In genomic region chr17:2990396-2990795, GRCh38 we compare ENCODE assay signal across 22 cellular contexts.
DNase-seq lines count a peak whose midpoint lies in the region; ATAC-seq, FAIRE-seq and TF ChIP-seq lines count a peak whose summit lies in the region.
"Had no signal": no experiment of that assay in that cellular context is flagged by ENCODE, and none has a peak within 500 bp of the region (broad histone marks: within the 10 kb centered on the region; RNA-seq: fewer than 3 reads in every experiment).

No MANE protein-coding gene starts in this region.

- no peak overlapping the region for H3K23ac ChIP-seq in H9 (ENCODE audit: insufficient read length, low read depth, low read length)

- H3K56ac ChIP-seq in H9 (ENCODE audit: insufficient read length, low read depth, low read length): no peak overlapping the region

- H2BK120ac ChIP-seq in H9 (ENCODE audit: low read depth, low read length, poor library complexity, severe bottlenecking): no peak overlapping the region

- H3K9ac ChIP-seq in H9 (ENCODE audit: extremely low read depth, insufficient read length, low read length): no peak overlapping the region

- no peak for TF ChIP-seq POLR2A in A549 (IDR thresholded peaks at IDR 0.05; ENCODE audit: low read length)

- H3K14ac ChIP-seq in H9 (ENCODE audit: insufficient read depth, low read length): no peak overlapping the region; the same call in 1 of the 2 replicates

- CTCF ChIA-PET in A549 (lab: Yijun Ruan, JAX): interaction anchor here (1.0 to 9.1 kb wide), 5 partner anchors 8 to 169 kb away, joined by 6 to 79 read pairs (median 8); no protein-coding TSS in a partner anchor

- H3K9me3 Mint-ChIP-seq in H9: no peaks in the 10 kb centered on the region
- H3K9me3 Mint-ChIP-seq: activated CD4-positive, alpha-beta memory T cell treated with anti-CD3 and anti-CD28 coated beads for 36 hours; activated naive CD4-positive, alpha-beta T cell treated with anti-CD3 and anti-CD28 coated beads, Interleukin-2, amount 10 ng/mL, durations not matched to agents 7 days and 5 days; activated T-cell treated with anti-CD3 and anti-CD28 coated beads, Interleukin-2, amount 50 U/mL, for 4 hours; CD4-positive, alpha-beta memory T cell; central memory CD8-positive, alpha-beta T cell; mesothelial cell of epicardium; T-helper 1 cell treated with Interleukin-12 subunit alpha and Interleukin-12 subunit beta and Interleukin-4 antibody, amounts not matched to agents 30 μg/mL and 1 μg/mL, for 36 hours had no signal

- H4K8ac ChIP-seq in H9 (replicated peaks; ENCODE audit: insufficient read length, low read depth, low read length): no peak overlapping the region

- H3K27ac ChIP-seq in A549: no peak overlapping the region
- no peak overlapping the region for H3K27ac ChIP-seq in H9 (ENCODE audit: insufficient read length, low read depth, low read length)
- H3K27ac ChIP-seq in neutrophil: peak overlapping the region; percentile 19
- H3K27ac ChIP-seq: Peyer's patch, SJCRH30 had no signal

- H3K9me3 ChIP-seq in A549 (no peaks in the 10 kb centered on the region), H9 (ENCODE audit: control insufficient read depth, low read depth, low read length) (no peaks in the 10 kb centered on the region), neutrophil (no peaks in the 10 kb centered on the region)
- H3K9me3 ChIP-seq: Peyer's patch, SJCRH30 had no signal

- no peak overlapping the region for H3T11ph ChIP-seq in H9 (ENCODE audit: low read length)

- no peak overlapping the region for H3K4ac ChIP-seq in H9 (ENCODE audit: low read depth, low read length)

- TF ChIP-seq RAD21 in A549 (conservative IDR thresholded peaks at IDR 0.05 in 1 of 2, IDR thresholded peaks at IDR 0.05 in 1 of 2): no peak

- no peak overlapping the region for H2BK12ac ChIP-seq in H9 (ENCODE audit: insufficient read length, low read depth, low read length)

- H3K4me3 ChIP-seq in A549 (no peak overlapping the region), neutrophil (ENCODE audit: low read depth in 1 of 2, low read length in 1 of 2) (no peak overlapping the region)
- H3K4me3 ChIP-seq: Peyer's patch, SJCRH30 had no signal

- H3K18ac ChIP-seq in H9 (ENCODE audit: insufficient read length, low read depth, low read length): no peak overlapping the region

- no peaks in the 10 kb centered on the region for H3K79me1 ChIP-seq in H9 (ENCODE audit: insufficient read depth, low read depth, low read length, poor library complexity, severe bottlenecking)

- H3K4me2 ChIP-seq in A549 (no peak overlapping the region), H9 (ENCODE audit: insufficient read depth, insufficient read length, low read length) (no peak overlapping the region)

- no peak overlapping the region for H2BK15ac ChIP-seq in H9 (ENCODE audit: low read depth, low read length)

- no peaks in the 10 kb centered on the region; the same call in 1 of the 2 replicates for H3K27me3 Mint-ChIP-seq in H9 (ENCODE audit: low read depth)
- H3K27me3 Mint-ChIP-seq: activated CD4-positive, alpha-beta memory T cell treated with anti-CD3 and anti-CD28 coated beads for 36 hours; activated naive CD4-positive, alpha-beta T cell treated with anti-CD3 and anti-CD28 coated beads, Interleukin-2, amount 10 ng/mL, durations not matched to agents 7 days and 5 days; CD4-positive, alpha-beta memory T cell; central memory CD8-positive, alpha-beta T cell had no signal

- peaks cover 0 to 3% of the 10 kb centered on the region in 2 experiments; a peak in 1 of 4 replicates for H3K4me1 Mint-ChIP-seq in H9
- H3K4me1 Mint-ChIP-seq: activated naive CD4-positive, alpha-beta T cell treated with anti-CD3 and anti-CD28 coated beads, Interleukin-2, amount 10 ng/mL, durations not matched to agents 7 days and 5 days; CD4-positive, alpha-beta memory T cell; central memory CD8-positive, alpha-beta T cell; WTC11 had no signal

- H3K27me3 ChIP-seq in H9 (ENCODE audit: insufficient read depth, low read length) (no peaks in the 10 kb centered on the region), neutrophil (no peaks in the 10 kb centered on the region)
- H3K27me3 ChIP-seq: Peyer's patch, SJCRH30 had no signal

- 91% methylated on average over 9 of the region's 9 CpGs for WGBS in A549 (ENCODE audit: missing lambda C conversion rate)
- WGBS in H9 (ENCODE audit: extremely low coverage, insufficient read length, low lambda C conversion rate): no CpG with 5 or more reads among the region's 9 CpGs

- no peak overlapping the region for H4K5ac ChIP-seq in H9 (ENCODE audit: insufficient read length, low read depth, low read length)

- H3K4me1 ChIP-seq in A549: no peaks in the 10 kb centered on the region
- no peaks in the 10 kb centered on the region for H3K4me1 ChIP-seq in H9 (ENCODE audit: insufficient read depth, low read length)
- H3K4me1 ChIP-seq in neutrophil (ENCODE audit: control insufficient read depth in 1 of 2, insufficient read depth in 1 of 2, low read depth in 1 of 2, low read length in 1 of 2): no peaks in the 10 kb centered on the region
- H3K4me1 ChIP-seq: Peyer's patch, SJCRH30 had no signal

- no peak overlapping the region for H2AFZ ChIP-seq in H9 (ENCODE audit: low read length)

- no peak for FAIRE-seq in A549 (lab: Jason Lieb, UNC)

- no peak overlapping the region for H3K4me3 Mint-ChIP-seq in H9
- H3K4me3 Mint-ChIP-seq: activated CD4-positive, alpha-beta memory T cell treated with anti-CD3 and anti-CD28 coated beads for 36 hours; activated naive CD4-positive, alpha-beta T cell treated with anti-CD3 and anti-CD28 coated beads, Interleukin-2, amount 10 ng/mL, durations not matched to agents 7 days and 5 days; activated T-cell treated with anti-CD3 and anti-CD28 coated beads, Interleukin-2, amount 50 U/mL, for 4 hours; CD4-positive, alpha-beta memory T cell; central memory CD8-positive, alpha-beta T cell; mesothelial cell of epicardium; T-helper 1 cell treated with Interleukin-12 subunit alpha and Interleukin-12 subunit beta and Interleukin-4 antibody, amounts not matched to agents 30 μg/mL and 1 μg/mL, for 36 hours; WTC11 had no signal

- no peaks in the 10 kb centered on the region for H4K20me1 ChIP-seq in H9 (ENCODE audit: control insufficient read depth, insufficient read depth, insufficient read length)

- no peak; a peak in 1 of 6 replicates for ATAC-seq in A549
- ATAC-seq in HG02642 (IDR thresholded peaks at IDR 0.05; ENCODE audit: poor library complexity, unreplicated experiment): no peak
- ATAC-seq: activated T-cell treated with anti-CD3 and anti-CD28 coated beads, Interleukin-2, amount 50 U/mL, for 4 hours; WTC11 had no signal

- no peak overlapping the region for H2AK5ac ChIP-seq in H9 (ENCODE audit: insufficient read length, low read length)

- H3K23me2 ChIP-seq in H9 (ENCODE audit: insufficient read length, low read depth, low read length, poor library complexity, severe bottlenecking): no peaks in the 10 kb centered on the region

- H2BK5ac ChIP-seq in H9 (ENCODE audit: insufficient read length, low read length): no peak overlapping the region

- no peaks in the 10 kb centered on the region for H3K79me2 ChIP-seq in H9 (ENCODE audit: insufficient read depth, low read length)

- DNase-seq in A549 (ENCODE audit: low read depth in 1 of 2, low spot score in 1 of 2) (no peak), H9 (peak; percentile 13), ecto neural progenitor cell (ENCODE audit: low spot score) (peak; percentile 26), NCI-H2196 treated with DMSO at 0.1 percent for 48 hours (lab: John Stamatoyannopoulos, UW; ENCODE audit: unreplicated experiment) (no peak), SW 1271 (lab: John Stamatoyannopoulos, UW) (no peak)
- no peak for DNase-seq in activated CD4-positive, CD25-positive, alpha-beta regulatory T cell (lab: John Stamatoyannopoulos, UW)
- DNase-seq: activated CD4-positive, alpha-beta memory T cell treated with anti-CD3 and anti-CD28 coated beads for 36 hours; activated naive CD4-positive, alpha-beta T cell treated with anti-CD3 and anti-CD28 coated beads, Interleukin-2, amount 10 ng/mL, durations not matched to agents 7 days and 5 days; activated T-cell treated with anti-CD3 and anti-CD28 coated beads, Interleukin-2, amount 50 U/mL, for 4 hours; CD4-positive, alpha-beta memory T cell; foreskin melanocyte; GDM1; NCI-H187; Peyer's patch; SJCRH30; stimulated activated CD4-positive, alpha-beta T cell treated with anti-CD3 and anti-CD28 coated beads, Interleukin-12 subunit alpha, Interleukin-12 subunit beta, amount 100 ng/mL, for 4 hours had no signal

- no peak for TF ChIP-seq EP300 in A549 (IDR thresholded peaks at IDR 0.05)

- POLR2A ChIA-PET in A549 (lab: Yijun Ruan, JAX): no interaction called here

- no peak overlapping the region for H4K91ac ChIP-seq in H9 (ENCODE audit: insufficient read length, low read depth, low read length)

- H2BK20ac ChIP-seq in H9 (ENCODE audit: low read depth, low read length, poor library complexity, severe bottlenecking): no peak overlapping the region

- H3K36me3 Mint-ChIP-seq in H9 (ENCODE audit: insufficient read depth in 1 of 3, low read depth in 3 of 3): peaks cover 3 to 54% (median 28%) of the 10 kb centered on the region in 3 experiments; a peak in 5 of 7 replicates
- H3K36me3 Mint-ChIP-seq: mesothelial cell of epicardium had no signal

- TF ChIP-seq CTCF in A549 (IDR thresholded peaks at IDR 0.05) (no peak), H9 (conservative IDR thresholded peaks at IDR 0.05) (no peak), neutrophil (IDR thresholded peaks at IDR 0.05) (no peak)

- H3K36me3 ChIP-seq in neutrophil: peaks cover 79% of the 10 kb centered on the region
- H3K36me3 ChIP-seq: SJCRH30 had no signal

- H3K27ac Mint-ChIP-seq in H9: no peak overlapping the region
- H3K27ac Mint-ChIP-seq: activated CD4-positive, alpha-beta memory T cell treated with anti-CD3 and anti-CD28 coated beads for 36 hours; activated naive CD4-positive, alpha-beta T cell treated with anti-CD3 and anti-CD28 coated beads, Interleukin-2, amount 10 ng/mL, durations not matched to agents 7 days and 5 days; mesothelial cell of epicardium; T-helper 1 cell treated with Interleukin-12 subunit alpha and Interleukin-12 subunit beta and Interleukin-4 antibody, amounts not matched to agents 30 μg/mL and 1 μg/mL, for 36 hours; WTC11 had no signal

TF ChIP-seq in A549, 52 proteins besides CTCF, POLR2A, EP300 and RAD21:
- no peak for TF ChIP-seq FOSL2 (IDR thresholded peaks at IDR 0.05)
- no peak for TF ChIP-seq FOSL2 (CRISPR knock-in tag; IDR thresholded peaks at IDR 0.05)
- 0 out of 2 replicates have a peak, but pooled peaks have one; percentile 17 for TF ChIP-seq NFE2L2 (conservative IDR thresholded peaks at IDR 0.05; ENCODE audit: low read length)
- TF ChIP-seq RCOR1 (IDR thresholded peaks at IDR 0.05; ENCODE audit: low read depth, low read length): no peak
- peak; percentile 29 for TF ChIP-seq MAFK (IDR thresholded peaks at IDR 0.05; ENCODE audit: partially characterized antibody)

Comparison
In these comparisons a context has a peak if more than half of its experiments do, and no peak if none do; other contexts are left out.
1. DNase-seq: peak in H9 (single experiment) and ecto neural progenitor cell (single experiment); none in A549 (0 of 2), NCI-H2196 treated with DMSO at 0.1 percent for 48 hours (single experiment), activated CD4-positive, CD25-positive, alpha-beta regulatory T cell (0 of 4) and SW 1271 (0 of 2).